ENCODE assay signal across 29 cellular contexts in genomic region chr16:12788758-12789157, GRCh38.
"Had no signal": no experiment of that assay in that cellular context is flagged by ENCODE, and none has a peak within 500 bp of the region (broad histone marks: within the 10 kb centered on the region; RNA-seq: fewer than 3 reads in every experiment).

No MANE protein-coding gene starts in this region.

- H3K36me3 ChIP-seq: ascending aorta, cardiac muscle cell had no signal

- H3K4me1 ChIP-seq: ascending aorta had no signal

- ATAC-seq: activated CD8-positive, alpha-beta T cell treated with anti-CD3 and anti-CD28 coated beads for 36 hours; activated naive CD8-positive, alpha-beta T cell treated with anti-CD3 and anti-CD28 coated beads, Interleukin-2, amount 50 U/mL, for 24 hours; activated T-cell treated with anti-CD3 and anti-CD28 coated beads, Interleukin-2, amount 50 U/mL, for 4 hours; activated T-cell treated with anti-CD3 and anti-CD28 coated beads, Interleukin-2, amount 50 U/mL, for 72 hours had no signal

- H3K27ac ChIP-seq: ascending aorta, cardiac muscle cell, VCaP had no signal

- DNase-seq: activated B cell treated with CpG ODN at 0.5 μM for 24 hours; activated CD4-positive, alpha-beta memory T cell treated with anti-CD3 and anti-CD28 coated beads for 36 hours; activated CD4-positive, alpha-beta T cell treated with anti-CD3 and anti-CD28 coated beads for 4 hours; activated CD4-positive, alpha-beta T cell treated with anti-CD3 and anti-CD28 coated beads, Interleukin-2, amount 10 ng/mL, durations not matched to agents 24 days and 14 days; activated CD4-positive, alpha-beta T cell treated with anti-CD3 and anti-CD28 coated beads, Interleukin-2, amount 50 U/mL, for 1 hour; activated CD4-positive, alpha-beta T cell treated with anti-CD3 and anti-CD28 coated beads, Interleukin-2, amount 50 U/mL, for 4 hours; activated CD4-positive, CD25-positive, alpha-beta regulatory T cell treated with anti-CD3 and anti-CD28 coated beads, Interleukin-2, amount 50 U/mL, for 72 hours; activated CD8-positive, alpha-beta memory T cell treated with anti-CD3 and anti-CD28 coated beads, Interleukin-2, amount 50 U/mL, for 4 hours; activated CD8-positive, alpha-beta T cell treated with anti-CD3 and anti-CD28 coated beads for 36 hours; activated effector memory CD4-positive, alpha-beta T cell treated with Interleukin-2 at 50 U/mL for 16 hours; activated gamma-delta T cell; activated naive CD4-positive, alpha-beta T cell treated with anti-CD3 and anti-CD28 coated beads, Interleukin-2, amount 10 ng/mL, durations not matched to agents 7 days and 5 days; activated naive CD4-positive, alpha-beta T cell treated with Interleukin-2 at 50 U/mL for 16 hours; activated naive CD8-positive, alpha-beta T cell treated with anti-CD3 and anti-CD28 coated beads, Interleukin-2, amount 10 ng/mL, durations not matched to agents 7 days and 5 days; activated naive CD8-positive, alpha-beta T cell treated with anti-CD3 and anti-CD28 coated beads, Interleukin-2, amount 50 U/mL, for 24 hours; activated T-cell treated with anti-CD3 and anti-CD28 coated beads for 4 hours; activated T-cell treated with anti-CD3 and anti-CD28 coated beads, Interleukin-2, amount 50 U/mL, for 1 hour; activated T-cell treated with anti-CD3 and anti-CD28 coated beads, Interleukin-2, amount 50 U/mL, for 4 hours; activated T-cell treated with anti-CD3 and anti-CD28 coated beads, Interleukin-2, amount 50 U/mL, for 72 hours; amygdala; anterior cingulate cortex; caudate nucleus; cerebellar nuclear complex; T-helper 1 cell; T-helper 2 cell; T-helper 9 cell had no signal

- H3K27me3 ChIP-seq: ascending aorta, cardiac muscle cell had no signal

- H3K4me3 ChIP-seq: ascending aorta, cardiac muscle cell had no signal
